Comparison of ENCODE assay signal across 9 cellular contexts in the genomic region with DNA sequence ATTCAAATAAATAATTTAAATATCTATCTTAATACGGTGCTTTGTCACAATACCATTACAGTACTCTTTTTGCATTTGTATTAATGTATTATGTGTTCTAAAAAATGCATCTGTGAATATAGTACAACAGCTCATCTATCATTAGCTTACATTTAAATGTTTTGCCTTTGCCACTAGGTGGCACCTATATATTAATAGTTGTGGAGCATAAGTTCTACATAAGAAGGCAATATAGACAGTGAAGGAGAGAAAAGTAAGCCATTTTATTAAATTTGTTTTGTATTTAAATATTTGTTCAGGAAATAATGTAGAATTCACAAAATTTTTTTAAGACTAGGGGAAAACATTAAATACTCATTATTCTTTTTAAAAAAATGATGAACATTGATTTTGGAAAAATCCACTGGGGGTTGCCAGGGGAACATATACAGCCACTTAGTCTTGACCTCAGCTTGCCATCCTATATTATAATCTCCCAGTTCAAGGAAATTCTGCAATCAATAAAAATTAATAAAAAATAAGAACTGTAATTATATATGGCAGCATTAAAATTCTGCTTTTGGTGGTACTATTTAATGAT. TPM values are rescaled to one million over a fixed set of nuclear protein-coding genes. Genes with fewer than 3 reads are reported as not detected.
DNase-seq lines count a peak whose midpoint lies in the region; ATAC-seq, FAIRE-seq and TF ChIP-seq lines count a peak whose summit lies in the region.
"Had no signal": no experiment of that assay in that cellular context is flagged by ENCODE, and none has a peak within 500 bp of the region (broad histone marks: within the 10 kb centered on the region; RNA-seq: fewer than 3 reads in every experiment).

No MANE protein-coding gene starts in this region.

- H3K27me3 Mint-ChIP-seq in Caco-2 (ENCODE audit: insufficient read depth, unreplicated experiment) = no peaks in the 10 kb centered on the region

- H3K4me1 ChIP-seq in Caco-2 = no peaks in the 10 kb centered on the region
- H3K4me1 ChIP-seq in small intestine (ENCODE audit: control insufficient read depth in 2 of 2, insufficient read depth in 1 of 2, low read depth in 1 of 2, low read length in 1 of 2) = no peaks in the 10 kb centered on the region

- peak; percentile 45 to 49 for TF ChIP-seq CTCF in Caco-2 (IDR thresholded peaks at IDR 0.05; ENCODE audit: insufficient read depth in 1 of 2, low read depth in 1 of 2, low read length in 1 of 2, severe bottlenecking in 1 of 2, unreplicated experiment in 1 of 2)
- peak; percentile 37 for TF ChIP-seq CTCF in epithelial cell of esophagus (IDR thresholded peaks at IDR 0.05; ENCODE audit: insufficient read depth, low read depth, low read length, missing control alignments)

- H3K4me3 ChIP-seq in Caco-2 (ENCODE audit: low read depth, low read length) (no peak overlapping the region), epithelial cell of esophagus (ENCODE audit: low read length) (no peak overlapping the region), small intestine (ENCODE audit: low read depth in 1 of 2, low read length in 2 of 2) (no peak overlapping the region)

- WGBS in small intestine, 3 donors = 21 to 47% (median 29%) methylated on average over 1 of the region's 1 CpG

- no peaks in the 10 kb centered on the region for H3K36me3 Mint-ChIP-seq in Caco-2 (ENCODE audit: insufficient read depth, unreplicated experiment)

- DNase-seq in Caco-2 = no peak
- peak; percentile 55 for DNase-seq in OCI-M1 (lab: John Stamatoyannopoulos, UW)
- DNase-seq in epithelial cell of esophagus (ENCODE audit: low read depth) = peak; percentile 50
- DNase-seq in small intestine = peak; percentile 52
- DNase-seq in stimulated activated CD8-positive, alpha-beta memory T cell treated with anti-CD3 and anti-CD28 coated beads, Interleukin-4, amount 100 ng/mL, for 48 hours = no peak
- DNase-seq in occipital lobe (lab: John Stamatoyannopoulos, UW) = no peak

- intact Hi-C loops in Caco-2 (cut with micrococcal nuclease; ENCODE audit: unreplicated experiment) = loop anchor here (1.0 to 10.0 kb wide), 3 partner anchors 14 to 410 kb away; no protein-coding TSS in a partner anchor

- H3K27ac Mint-ChIP-seq in Caco-2 (ENCODE audit: unreplicated experiment) = no peak overlapping the region

- H3K4me3 Mint-ChIP-seq in Caco-2 (ENCODE audit: unreplicated experiment) = no peak overlapping the region

- peak; percentile 80 for ATAC-seq in GM19351 (IDR thresholded peaks at IDR 0.05; ENCODE audit: unreplicated experiment)
- ATAC-seq in HG03439 (IDR thresholded peaks at IDR 0.05; ENCODE audit: unreplicated experiment) = peak; percentile 87

- no peaks in the 10 kb centered on the region for H3K36me3 ChIP-seq in Caco-2 (ENCODE audit: control insufficient read depth, insufficient read depth, low read length)
- no peaks in the 10 kb centered on the region for H3K36me3 ChIP-seq in small intestine (ENCODE audit: control insufficient read depth in 2 of 2, insufficient read depth in 2 of 2, low read length in 2 of 2)

- H3K27me3 ChIP-seq in Caco-2 (replicated peaks; ENCODE audit: control insufficient read depth, insufficient read depth, low read length) = no peaks in the 10 kb centered on the region
- no peaks in the 10 kb centered on the region for H3K27me3 ChIP-seq in small intestine (ENCODE audit: control insufficient read depth in 2 of 2, insufficient read depth in 2 of 2, low read length in 2 of 2)

- BruUV-seq in Caco-2 (replicated peaks; lab: Mats Ljungman, UMichigan) = no TSS peak

- peak; percentile 98 for FAIRE-seq in small intestine (lab: Jason Lieb, UNC)

- H3K9me3 Mint-ChIP-seq in Caco-2 (ENCODE audit: unreplicated experiment) = no peaks in the 10 kb centered on the region

- H3K27ac ChIP-seq in small intestine (ENCODE audit: low read depth in 1 of 2, low read length in 1 of 2) = no peak overlapping the region

- no peaks in the 10 kb centered on the region for H3K4me1 Mint-ChIP-seq in Caco-2 (ENCODE audit: low read depth, unreplicated experiment)

- H3K9me3 ChIP-seq in Caco-2 (no peaks in the 10 kb centered on the region), small intestine (ENCODE audit: control insufficient read depth, low read depth) (no peaks in the 10 kb centered on the region)

- CTCF ChIA-PET in Caco-2 (lab: Charles Lee) = interaction anchor here (0.6 to 2.9 kb wide), 4 partner anchors 13 to 410 kb away, joined by 4 to 41 read pairs (median 6); no protein-coding TSS in a partner anchor

- POLR2A ChIA-PET in Caco-2 (lab: Charles Lee) = no interaction called here

RNA-seq across cellular contexts. Expression of a gene that starts 9.8 kb away (rescaled TPM):
- not detected in 2 replicates for total RNA-seq in Caco-2 (2022)
- polyA plus RNA-seq in small intestine = not detected
- not detected for total RNA-seq in occipital lobe
- total RNA-seq: mononuclear cell had no signal

RNA-seq across cellular contexts. Expression of a gene that starts 59.6 kb away (rescaled TPM):
- not detected in 2 replicates for total RNA-seq in Caco-2 (2022)
- not detected for polyA plus RNA-seq in small intestine
- total RNA-seq in occipital lobe = not detected
- total RNA-seq: mononuclear cell had no signal

Comparison
In these comparisons a context has a peak if more than half of its experiments do, and no peak if none do; other contexts are left out.
1. DNase-seq: peak in OCI-M1 (single experiment), epithelial cell of esophagus (single experiment) and small intestine (single experiment); none in Caco-2 (0 of 2), stimulated activated CD8-positive, alpha-beta memory T cell treated with anti-CD3 and anti-CD28 coated beads, Interleukin-4, amount 100 ng/mL, for 48 hours (single experiment) and occipital lobe (single experiment).